ENCODE assay signal across 1 cellular context in the genomic region with DNA sequence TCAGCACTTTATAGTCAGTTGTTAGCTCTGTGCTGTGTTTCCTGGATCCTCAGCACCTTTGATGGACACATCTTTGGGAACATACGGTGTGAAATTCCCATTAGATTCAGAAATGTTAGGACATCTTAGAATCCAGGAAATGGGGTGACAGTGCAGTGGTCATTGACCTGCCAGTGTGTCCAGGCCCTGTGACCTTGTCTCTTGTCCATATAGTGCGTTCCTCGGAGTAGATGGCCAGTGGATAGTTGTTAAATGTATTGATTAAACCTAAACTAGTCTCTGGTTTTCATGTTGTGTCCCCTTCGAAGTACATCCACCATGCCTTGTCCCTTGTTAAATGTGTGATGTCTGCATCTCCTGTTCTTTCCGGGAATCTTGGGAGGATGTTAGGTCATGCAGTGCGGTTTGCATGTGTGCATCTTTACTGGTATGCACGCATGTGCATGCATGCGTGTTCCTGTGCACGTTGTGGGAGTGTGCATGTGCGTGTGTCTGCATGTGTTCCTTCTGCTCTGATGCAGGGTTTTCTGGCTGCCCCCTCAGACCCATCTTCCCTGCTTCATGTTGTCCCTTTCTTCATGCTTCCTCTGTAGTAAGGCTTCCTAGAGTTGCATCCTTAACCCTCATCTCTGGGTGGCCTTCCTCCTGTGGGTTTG.
TF ChIP-seq lines count a peak whose summit lies in the region.

No MANE protein-coding gene starts in this region.

TF ChIP-seq in H1, 55 proteins besides CTCF, POLR2A, EP300 and RAD21:
- TF ChIP-seq JUND (IDR thresholded peaks at IDR 0.05; ENCODE audit: low read length) (no peak), KDM5A (IDR thresholded peaks at IDR 0.05; ENCODE audit: low read length) (no peak), CHD2 (IDR thresholded peaks at IDR 0.05; ENCODE audit: low read length) (no peak), POLR2AphosphoS5 (IDR thresholded peaks at IDR 0.05; ENCODE audit: low read depth, low read length) (peak; percentile 53; the same call in 1 of the 2 replicates), TBP (IDR thresholded peaks at IDR 0.05; ENCODE audit: low read depth, low read length) (no peak), ASH2L (IDR thresholded peaks at IDR 0.05; ENCODE audit: low read length) (no peak), ZNF274 (IDR thresholded peaks at IDR 0.05; ENCODE audit: borderline replicate concordance, extremely low read depth, low read length) (no peak), TAF7 (optimal IDR thresholded peaks at IDR 0.05; ENCODE audit: borderline replicate concordance, low read depth, low read length) (no peak)
